Comparison of ENCODE assay signal across 10 cellular contexts in the genomic region with DNA sequence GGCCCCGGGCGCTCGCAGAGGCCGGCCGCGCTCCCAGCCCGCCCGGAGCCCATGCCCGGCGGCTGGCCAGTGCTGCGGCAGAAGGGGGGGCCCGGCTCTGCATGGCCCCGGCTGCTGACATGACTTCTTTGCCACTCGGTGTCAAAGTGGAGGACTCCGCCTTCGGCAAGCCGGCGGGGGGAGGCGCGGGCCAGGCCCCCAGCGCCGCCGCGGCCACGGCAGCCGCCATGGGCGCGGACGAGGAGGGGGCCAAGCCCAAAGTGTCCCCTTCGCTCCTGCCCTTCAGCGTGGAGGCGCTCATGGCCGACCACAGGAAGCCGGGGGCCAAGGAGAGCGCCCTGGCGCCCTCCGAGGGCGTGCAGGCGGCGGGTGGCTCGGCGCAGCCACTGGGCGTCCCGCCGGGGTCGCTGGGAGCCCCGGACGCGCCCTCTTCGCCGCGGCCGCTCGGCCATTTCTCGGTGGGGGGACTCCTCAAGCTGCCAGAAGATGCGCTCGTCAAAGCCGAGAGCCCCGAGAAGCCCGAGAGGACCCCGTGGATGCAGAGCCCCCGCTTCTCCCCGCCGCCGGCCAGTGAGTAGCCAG. TPM values are rescaled to one million over a fixed set of nuclear protein-coding genes. Genes with fewer than 3 reads are reported as not detected.
DNase-seq lines count a peak whose midpoint lies in the region; ATAC-seq and TF ChIP-seq lines count a peak whose summit lies in the region.
"Had no signal": no experiment of that assay in that cellular context is flagged by ENCODE, and none has a peak within 500 bp of the region (broad histone marks: within the 10 kb centered on the region; RNA-seq: fewer than 3 reads in every experiment).

No MANE protein-coding gene starts in this region.

- H3K27ac ChIP-seq in right lobe of liver = peak overlapping the region in 1 of 3 donors; percentile 19
- H3K27ac ChIP-seq in uterus = peak overlapping the region; percentile 76 to 83

- TF ChIP-seq CTCF in astrocyte of the cerebellum (IDR thresholded peaks at IDR 0.05; ENCODE audit: low read depth, low read length, missing control alignments) = no peak
- no peak for TF ChIP-seq CTCF in right lobe of liver (IDR thresholded peaks at IDR 0.05)
- no peak for TF ChIP-seq CTCF in uterus (IDR thresholded peaks at IDR 0.05)

- H3K36me3 ChIP-seq in right lobe of liver = no peaks in the 10 kb centered on the region
- no peaks in the 10 kb centered on the region for H3K36me3 ChIP-seq in uterus

- H3K4me3 ChIP-seq in astrocyte of the cerebellum (ENCODE audit: low read depth, low read length) = peak overlapping the region; percentile 79
- peak overlapping the region; percentile 55 to 62 (median 56) for H3K4me3 ChIP-seq in right lobe of liver
- H3K4me3 ChIP-seq in uterus = peak overlapping the region; percentile 59 to 83

- no peaks in the 10 kb centered on the region for H3K9me3 Mint-ChIP-seq in activated T-cell treated with anti-CD3 and anti-CD28 coated beads, Interleukin-2, amount 50 U/mL, for 4 hours
- H3K9me3 Mint-ChIP-seq in activated T-cell treated with anti-CD3 and anti-CD28 coated beads, Interleukin-2, amount 50 U/mL, for 24 hours = peaks cover 2% of the 10 kb centered on the region

- no peak overlapping the region for H3K27ac Mint-ChIP-seq in activated T-cell treated with anti-CD3 and anti-CD28 coated beads, Interleukin-2, amount 50 U/mL, for 24 hours
- H3K27ac Mint-ChIP-seq: activated naive CD8-positive, alpha-beta T cell had no signal

- peak; percentile 28 to 35 for ATAC-seq in activated T-cell treated with anti-CD3 and anti-CD28 coated beads, Interleukin-2, amount 50 U/mL, for 4 hours
- peak; percentile 25 for ATAC-seq in HG03159 (IDR thresholded peaks at IDR 0.05; ENCODE audit: unreplicated experiment)
- ATAC-seq in right lobe of liver = peak in 1 of 4 donors; percentile 20

- DNase-seq in activated T-cell treated with anti-CD3 and anti-CD28 coated beads, Interleukin-2, amount 50 U/mL, for 4 hours = no peak
- no peak for DNase-seq in activated T-cell treated with anti-CD3 and anti-CD28 coated beads, Interleukin-2, amount 50 U/mL, for 24 hours
- no peak for DNase-seq in astrocyte of the cerebellum (ENCODE audit: low read depth)
- no peak for DNase-seq in right lobe of liver
- no peak for DNase-seq in uterus
- no peak for DNase-seq in globus pallidus (ENCODE audit: low spot score)
- DNase-seq in SW480 (ENCODE audit: low spot score) = no peak
- DNase-seq: DND-41 had no signal

- H3K36me3 Mint-ChIP-seq in activated T-cell treated with anti-CD3 and anti-CD28 coated beads, Interleukin-2, amount 50 U/mL, for 4 hours (ENCODE audit: insufficient read depth) = no peaks in the 10 kb centered on the region
- no peaks in the 10 kb centered on the region for H3K36me3 Mint-ChIP-seq in activated T-cell treated with anti-CD3 and anti-CD28 coated beads, Interleukin-2, amount 50 U/mL, for 24 hours (ENCODE audit: low read depth)
- H3K36me3 Mint-ChIP-seq: activated naive CD8-positive, alpha-beta T cell had no signal

- intact Hi-C loops in right lobe of liver (cut with DNase I) = no loop called here
- intact Hi-C loops in uterus (cut with DNase I; ENCODE audit: low total_unique reads) = loop anchor here (5.0 kb wide), 1 partner anchor 142 kb away; no protein-coding TSS in a partner anchor

- H3K4me1 Mint-ChIP-seq in activated T-cell treated with anti-CD3 and anti-CD28 coated beads, Interleukin-2, amount 50 U/mL, for 4 hours (ENCODE audit: low read depth) = peaks cover 35% of the 10 kb centered on the region
- peaks cover 33% of the 10 kb centered on the region for H3K4me1 Mint-ChIP-seq in activated T-cell treated with anti-CD3 and anti-CD28 coated beads, Interleukin-2, amount 50 U/mL, for 24 hours (ENCODE audit: low read depth)

- H3K4me3 Mint-ChIP-seq in activated T-cell treated with anti-CD3 and anti-CD28 coated beads, Interleukin-2, amount 50 U/mL, for 4 hours = no peak overlapping the region
- no peak overlapping the region for H3K4me3 Mint-ChIP-seq in activated T-cell treated with anti-CD3 and anti-CD28 coated beads, Interleukin-2, amount 50 U/mL, for 24 hours

- H3K27me3 ChIP-seq in right lobe of liver (peaks cover 13 to 73% of the 10 kb centered on the region in 2 donors), uterus (peaks cover 7 to 30% of the 10 kb centered on the region in 2 donors)

- H3K27me3 Mint-ChIP-seq in activated T-cell treated with anti-CD3 and anti-CD28 coated beads, Interleukin-2, amount 50 U/mL, for 4 hours (ENCODE audit: low read depth) = peaks cover 82% of the 10 kb centered on the region
- peaks cover 86% of the 10 kb centered on the region for H3K27me3 Mint-ChIP-seq in activated T-cell treated with anti-CD3 and anti-CD28 coated beads, Interleukin-2, amount 50 U/mL, for 24 hours

- H3K9me3 ChIP-seq in right lobe of liver = no peaks in the 10 kb centered on the region
- no peaks in the 10 kb centered on the region for H3K9me3 ChIP-seq in uterus

- TF ChIP-seq POLR2A in right lobe of liver (IDR thresholded peaks at IDR 0.05) (no peak), uterus (IDR thresholded peaks at IDR 0.05) (no peak)

- WGBS in right lobe of liver (ENCODE audit: insufficient coverage, low coverage, low lambda C conversion rate, missing lambda C conversion rate) = no CpG with 5 or more reads among the region's 65 CpGs

- peaks cover 0 to 18% (median 0%) of the 10 kb centered on the region in 4 donors for H3K4me1 ChIP-seq in right lobe of liver
- peaks cover 0 to 3% of the 10 kb centered on the region in 2 donors for H3K4me1 ChIP-seq in uterus

- in situ Hi-C loops in astrocyte of the cerebellum (cut with HindIII; ENCODE audit: low sequenced_read_pairs) = no loop called here

RNA-seq across cellular contexts. Expression of gene MSX1, which starts 0.4 kb away (rescaled TPM):
- total RNA-seq in activated T-cell treated with anti-CD3 and anti-CD28 coated beads, Interleukin-2, amount 50 U/mL, for 4 hours = under 1 TPM in 1 of 3 donors, not detected in 2; 0.14 TPM
- total RNA-seq in right lobe of liver = under 1 TPM; 0.15 to 0.62 (median 0.31) TPM
- 10 to 100 TPM; 19.7 to 33.0 (median 23.8) TPM for total RNA-seq in uterus

Comparison
In these comparisons a context has a peak if more than half of its experiments do, and no peak if none do; other contexts are left out.
1. RNA of gene MSX1, which starts 0.4 kb away (total RNA-seq): 19.7 to 33.0 TPM in uterus; 0.15 to 0.62 TPM in right lobe of liver and 0.14 TPM in activated T-cell treated with anti-CD3 and anti-CD28 coated beads, Interleukin-2, amount 50 U/mL, for 4 hours; every median in the first group is over 10 times any median in the second.
2. Peak in every context shown above with its lines, with median percentiles within 50 percentile points of each other: H3K4me3 ChIP-seq.